In genomic region chr17:75124041-75124818, GRCh38 we compare ENCODE assay signal across 8 cellular contexts. TPM values are rescaled to one million over a fixed set of nuclear protein-coding genes. Genes with fewer than 3 reads are reported as not detected.
DNase-seq lines count a peak whose midpoint lies in the region; ATAC-seq and TF ChIP-seq lines count a peak whose summit lies in the region.

No MANE protein-coding gene starts in this region.

- peak overlapping the region; percentile 54 to 70 for H3K4me3 Mint-ChIP-seq in CD14-positive monocyte
- peak overlapping the region; percentile 37 to 71 for H3K4me3 Mint-ChIP-seq in activated T-cell treated with anti-CD3 and anti-CD28 coated beads, Interleukin-2, amount 50 U/mL, for 72 hours

- H3K9me3 ChIP-seq in heart right ventricle = no peaks in the 10 kb centered on the region

- no peak overlapping the region for H3K4me3 ChIP-seq in heart right ventricle

- intact Hi-C loops in CD14-positive monocyte (cut with micrococcal nuclease) (no loop called here), heart right ventricle (cut with DNase I) (no loop called here)

- ATAC-seq in activated T-cell treated with anti-CD3 and anti-CD28 coated beads, Interleukin-2, amount 50 U/mL, for 72 hours (replicated peaks in 1 of 2) = peak; percentile 95 to 97
- ATAC-seq in heart right ventricle (peak; percentile 55 to 86 (median 72)), HG03520 (IDR thresholded peaks at IDR 0.05; ENCODE audit: unreplicated experiment) (no peak)

- peak; percentile 58 for DNase-seq in CD14-positive monocyte (ENCODE audit: low spot score)
- DNase-seq in NCI-H510A (lab: John Stamatoyannopoulos, UW) = peak; percentile 84
- peak; percentile 61 to 77 for DNase-seq in activated T-cell treated with anti-CD3 and anti-CD28 coated beads, Interleukin-2, amount 50 U/mL, for 72 hours
- DNase-seq in heart right ventricle = peak; percentile 40 to 50
- DNase-seq in stimulated activated CD4-positive, alpha-beta T cell treated with anti-CD3 and anti-CD28 coated beads, Interleukin-12 subunit alpha, Interleukin-12 subunit beta, amount 100 ng/mL, for 48 hours (ENCODE audit: low read depth in 2 of 3, low spot score in 1 of 3) = peak; percentile 36 to 51 (median 45)
- no peak for DNase-seq in RPMI8226
- DNase-seq in NCI-H1105 (lab: John Stamatoyannopoulos, UW) = no peak

- H3K4me1 Mint-ChIP-seq in CD14-positive monocyte = peaks cover 44% of the 10 kb centered on the region
- H3K4me1 Mint-ChIP-seq in activated T-cell treated with anti-CD3 and anti-CD28 coated beads, Interleukin-2, amount 50 U/mL, for 72 hours (ENCODE audit: low read depth) = peaks cover 31% of the 10 kb centered on the region

- peak overlapping the region in 8 of 10 donors; percentile 7 to 72 (median 42) for H3K27ac ChIP-seq in heart right ventricle

- no peaks in the 10 kb centered on the region for H3K9me3 Mint-ChIP-seq in CD14-positive monocyte
- H3K9me3 Mint-ChIP-seq in activated T-cell treated with anti-CD3 and anti-CD28 coated beads, Interleukin-2, amount 50 U/mL, for 72 hours = no peaks in the 10 kb centered on the region

- H3K27ac Mint-ChIP-seq in CD14-positive monocyte = peak overlapping the region; percentile 74 to 89 (median 84)
- peak overlapping the region; percentile 81 for H3K27ac Mint-ChIP-seq in activated T-cell treated with anti-CD3 and anti-CD28 coated beads, Interleukin-2, amount 50 U/mL, for 72 hours

- no peaks in the 10 kb centered on the region for H3K27me3 Mint-ChIP-seq in CD14-positive monocyte (ENCODE audit: low read depth in 3 of 3)
- H3K27me3 Mint-ChIP-seq in activated T-cell treated with anti-CD3 and anti-CD28 coated beads, Interleukin-2, amount 50 U/mL, for 72 hours (ENCODE audit: low read depth) = no peaks in the 10 kb centered on the region

- peaks cover 0 to 33% (median 0%) of the 10 kb centered on the region in 9 donors for H3K36me3 ChIP-seq in heart right ventricle

- whole genome bisulfite sequencing in heart right ventricle, 2 donors = 66 to 68% methylated on average over 19 of the region's 19 CpGs

- no peaks in the 10 kb centered on the region for H3K27me3 ChIP-seq in heart right ventricle

- peaks cover 24 to 34% of the 10 kb centered on the region in 2 donors for H3K36me3 Mint-ChIP-seq in CD14-positive monocyte
- H3K36me3 Mint-ChIP-seq in activated T-cell treated with anti-CD3 and anti-CD28 coated beads, Interleukin-2, amount 50 U/mL, for 72 hours (ENCODE audit: insufficient read depth in 2 of 2) = peaks cover 0 to 2% of the 10 kb centered on the region in 2 donors

- H3K4me1 ChIP-seq in heart right ventricle = peaks cover 0 to 28% (median 10%) of the 10 kb centered on the region in 9 donors

- TF ChIP-seq CTCF in CD14-positive monocyte (IDR thresholded peaks at IDR 0.05) (no peak), heart right ventricle (IDR thresholded peaks at IDR 0.05) (no peak)

RNA-seq across cellular contexts. Expression of gene NT5C, which starts 7.3 kb away (rescaled TPM):
- polyA plus RNA-seq in CD14-positive monocyte (10 to 100 TPM; 27.8 to 36.2 TPM), heart right ventricle (10 to 100 TPM; 50.0 to 71.7 TPM)
- total RNA-seq in activated T-cell treated with anti-CD3 and anti-CD28 coated beads, Interleukin-2, amount 50 U/mL, for 72 hours = 10 to 100 TPM; 56.5 to 65.9 TPM
- 10 to 100 TPM; 17.1 to 33.3 (median 21.6) TPM for total RNA-seq in heart right ventricle

RNA-seq across cellular contexts. Expression of gene ARMC7, which starts 14.5 kb away (rescaled TPM):
- polyA plus RNA-seq in CD14-positive monocyte (1 to 10 TPM; 1.3 to 2.1 TPM), heart right ventricle (1 to 10 TPM; 3.1 to 7.2 TPM)
- total RNA-seq in activated T-cell treated with anti-CD3 and anti-CD28 coated beads, Interleukin-2, amount 50 U/mL, for 72 hours = 10 to 100 TPM; 10.6 to 12.9 TPM
- 1 to 10 TPM; 4.7 to 7.9 (median 5.2) TPM for total RNA-seq in heart right ventricle

RNA-seq across cellular contexts. Expression of gene JPT1, which starts 30.1 kb away (rescaled TPM):
- 100 to 1,000 TPM; 156 to 181 TPM for polyA plus RNA-seq in CD14-positive monocyte
- total RNA-seq in activated T-cell treated with anti-CD3 and anti-CD28 coated beads, Interleukin-2, amount 50 U/mL, for 72 hours = 100 to 1,000 TPM; 162 to 188 TPM
- total RNA-seq in heart right ventricle = 10 to 100 TPM in 8 of 10 donors, 1 to 10 TPM in 2; 6.7 to 30.0 (median 12.6) TPM
- 10 to 100 TPM; 32.6 to 61.6 TPM for polyA plus RNA-seq in heart right ventricle

RNA-seq across cellular contexts. Expression of gene SLC16A5, which starts 36.5 kb away (rescaled TPM):
- polyA plus RNA-seq in CD14-positive monocyte = 10 to 100 TPM; 26.1 to 27.0 TPM
- 1 to 10 TPM; 7.5 to 9.8 TPM for total RNA-seq in activated T-cell treated with anti-CD3 and anti-CD28 coated beads, Interleukin-2, amount 50 U/mL, for 72 hours
- 10 to 100 TPM in 8 of 10 donors, 1 to 10 TPM in 2; 7.5 to 17.4 (median 11.9) TPM for total RNA-seq in heart right ventricle
- polyA plus RNA-seq in heart right ventricle = 10 to 100 TPM in 1 of 2 donors, 1 to 10 TPM in 1; 3.6 to 12.4 TPM

RNA-seq across cellular contexts. Expression of gene SUMO2, which starts 58.5 kb away (rescaled TPM):
- polyA plus RNA-seq in CD14-positive monocyte (100 to 1,000 TPM; 282 to 318 TPM), heart right ventricle (10 to 100 TPM; 47.9 to 57.1 TPM)
- total RNA-seq in activated T-cell treated with anti-CD3 and anti-CD28 coated beads, Interleukin-2, amount 50 U/mL, for 72 hours = 100 to 1,000 TPM; 361 to 368 TPM
- 100 to 1,000 TPM; 187 to 258 (median 218) TPM for total RNA-seq in heart right ventricle

Comparison
In these comparisons a context has a peak if more than half of its experiments do, and no peak if none do; other contexts are left out.
1. DNase-seq: peak in CD14-positive monocyte (single experiment), NCI-H510A (single experiment), activated T-cell treated with anti-CD3 and anti-CD28 coated beads, Interleukin-2, amount 50 U/mL, for 72 hours (2 of 2), heart right ventricle (2 of 2) and stimulated activated CD4-positive, alpha-beta T cell treated with anti-CD3 and anti-CD28 coated beads, Interleukin-12 subunit alpha, Interleukin-12 subunit beta, amount 100 ng/mL, for 48 hours (3 of 3); none in RPMI8226 (single experiment) and NCI-H1105 (single experiment).
2. RNA of gene JPT1, which starts 30.1 kb away (total RNA-seq): 162 to 188 TPM in activated T-cell treated with anti-CD3 and anti-CD28 coated beads, Interleukin-2, amount 50 U/mL, for 72 hours; 6.7 to 30.0 TPM in heart right ventricle; every median in the first group is over 4 times any median in the second.